ENCODE assay signal across 13 cellular contexts in genomic region chr2:53964237-53964952, GRCh38. TPM values are rescaled to one million over a fixed set of nuclear protein-coding genes. Genes with fewer than 3 reads are reported as not detected.
DNase-seq lines count a peak whose midpoint lies in the region; ATAC-seq and TF ChIP-seq lines count a peak whose summit lies in the region.
"Had no signal": no experiment of that assay in that cellular context is flagged by ENCODE, and none has a peak within 500 bp of the region (broad histone marks: within the 10 kb centered on the region; RNA-seq: fewer than 3 reads in every experiment).

No MANE protein-coding gene starts in this region.

- H3K9me3 ChIP-seq in OCI-LY3 (ENCODE audit: insufficient read depth, low read length) (no peaks in the 10 kb centered on the region), endodermal cell (ENCODE audit: control insufficient read depth, low read length) (no peaks in the 10 kb centered on the region)

- H3K4me1 Mint-ChIP-seq in activated naive CD4-positive, alpha-beta T cell treated with anti-CD3 and anti-CD28 coated beads for 36 hours (ENCODE audit: low read depth), result peaks cover 71% of the 10 kb centered on the region
- H3K4me1 Mint-ChIP-seq in endodermal cell, result peaks cover 42% of the 10 kb centered on the region
- H3K4me1 Mint-ChIP-seq in stimulated activated naive CD8-positive, alpha-beta T cell treated with anti-CD3 and anti-CD28 coated beads, Interleukin-15, amount 100 ng/mL, for 72 hours, result peaks cover 86% of the 10 kb centered on the region

- peak; percentile 38 for DNase-seq in activated naive CD4-positive, alpha-beta T cell treated with anti-CD3 and anti-CD28 coated beads for 36 hours
- DNase-seq in activated naive CD4-positive, alpha-beta T cell treated with anti-CD3 and anti-CD28 coated beads, Interleukin-2, amount 50 U/mL, for 16 hours, result no peak
- DNase-seq in endodermal cell (no peak), Right ventricle myocardium inferior (ENCODE audit: missing footprints) (no peak)
- DNase-seq in stimulated activated naive CD8-positive, alpha-beta T cell treated with anti-CD3 and anti-CD28 coated beads, Interleukin-15, amount 100 ng/mL, for 72 hours, result peak; percentile 21 to 42
- DNase-seq: AML-193; NCI-H524 treated with DMSO at 0.1 percent for 48 hours; stimulated activated CD4-positive, alpha-beta T cell treated with anti-CD3 and anti-CD28 coated beads, Interleukin-2, amount 100 ng/mL, for 24 hours; SW 1271 had no signal

- H3K27ac ChIP-seq in OCI-LY3 (ENCODE audit: low read length), result no peak overlapping the region
- H3K27ac ChIP-seq in endodermal cell (ENCODE audit: low read depth, low read length), result no peak overlapping the region

- TF ChIP-seq CTCF in OCI-LY3 (IDR thresholded peaks at IDR 0.05; ENCODE audit: low read depth, low read length), result no peak
- no peak for TF ChIP-seq CTCF in endodermal cell (conservative IDR thresholded peaks at IDR 0.05)

- H3K4me3 ChIP-seq in OCI-LY3 (ENCODE audit: low read length) (no peak overlapping the region), endodermal cell (ENCODE audit: low read length) (no peak overlapping the region)

- no peak overlapping the region for H3K9ac ChIP-seq in OCI-LY3 (ENCODE audit: low read length)
- no peak overlapping the region for H3K9ac ChIP-seq in endodermal cell (ENCODE audit: extremely low read depth, low read length, poor library complexity, severe bottlenecking)

- intact Hi-C loops in activated naive CD4-positive, alpha-beta T cell treated with anti-CD3 and anti-CD28 coated beads for 36 hours (cut with micrococcal nuclease), result no loop called here
- intact Hi-C loops in Right ventricle myocardium inferior (cut with DNase I), result loop anchor here (10.0 kb wide), 1 partner anchor 120 kb away; no protein-coding TSS in a partner anchor

- no peak overlapping the region for H3K27ac Mint-ChIP-seq in activated naive CD4-positive, alpha-beta T cell treated with anti-CD3 and anti-CD28 coated beads for 36 hours
- peak overlapping the region; percentile 73 for H3K27ac Mint-ChIP-seq in endodermal cell
- H3K27ac Mint-ChIP-seq in stimulated activated naive CD8-positive, alpha-beta T cell treated with anti-CD3 and anti-CD28 coated beads, Interleukin-15, amount 100 ng/mL, for 72 hours, result no peak overlapping the region

- H4K20me1 ChIP-seq in OCI-LY3 (ENCODE audit: insufficient read depth, low read length), result peaks cover 51% of the 10 kb centered on the region

- H3K4me3 Mint-ChIP-seq in activated naive CD4-positive, alpha-beta T cell treated with anti-CD3 and anti-CD28 coated beads for 36 hours, result no peak overlapping the region
- H3K4me3 Mint-ChIP-seq in endodermal cell, result no peak overlapping the region
- peak overlapping the region; percentile 52 to 55 for H3K4me3 Mint-ChIP-seq in stimulated activated naive CD8-positive, alpha-beta T cell treated with anti-CD3 and anti-CD28 coated beads, Interleukin-15, amount 100 ng/mL, for 72 hours

- peak overlapping the region; percentile 4; the same call in 1 of the 2 replicates for H3K4me2 ChIP-seq in OCI-LY3 (ENCODE audit: low read length)

- no peaks in the 10 kb centered on the region for H3K9me3 Mint-ChIP-seq in activated naive CD4-positive, alpha-beta T cell treated with anti-CD3 and anti-CD28 coated beads for 36 hours
- H3K9me3 Mint-ChIP-seq in endodermal cell, result no peaks in the 10 kb centered on the region
- H3K9me3 Mint-ChIP-seq in stimulated activated naive CD8-positive, alpha-beta T cell treated with anti-CD3 and anti-CD28 coated beads, Interleukin-15, amount 100 ng/mL, for 72 hours, result no peaks in the 10 kb centered on the region

- H3K36me3 Mint-ChIP-seq in activated naive CD4-positive, alpha-beta T cell treated with anti-CD3 and anti-CD28 coated beads for 36 hours (ENCODE audit: low read depth), result peaks cover 9% of the 10 kb centered on the region
- peaks cover 6% of the 10 kb centered on the region for H3K36me3 Mint-ChIP-seq in endodermal cell (ENCODE audit: low read depth)

- no peaks in the 10 kb centered on the region for H3K27me3 Mint-ChIP-seq in activated naive CD4-positive, alpha-beta T cell treated with anti-CD3 and anti-CD28 coated beads for 36 hours (ENCODE audit: low read depth)
- no peaks in the 10 kb centered on the region for H3K27me3 Mint-ChIP-seq in endodermal cell (ENCODE audit: insufficient read depth)
- no peaks in the 10 kb centered on the region for H3K27me3 Mint-ChIP-seq in stimulated activated naive CD8-positive, alpha-beta T cell treated with anti-CD3 and anti-CD28 coated beads, Interleukin-15, amount 100 ng/mL, for 72 hours

- CTCF ChIA-PET in activated naive CD4-positive, alpha-beta T cell treated with anti-CD3 and anti-CD28 coated beads for 36 hours (lab: Charles Lee), result no interaction called here

- H2AFZ ChIP-seq in OCI-LY3 (ENCODE audit: low read depth, low read length), result no peak overlapping the region

- peaks cover 100% of the 10 kb centered on the region for H3K79me2 ChIP-seq in OCI-LY3 (ENCODE audit: low read length)

- WGBS in endodermal cell (ENCODE audit: insufficient coverage in 1 of 2, insufficient read length in 1 of 2), 2 experiments, result 81% methylated on average over 2 of the region's 2 CpGs; no CpG with 5 or more reads in 1 of the 2 experiments

- H3K4me1 ChIP-seq in OCI-LY3 (ENCODE audit: low read length) (peaks cover 31% of the 10 kb centered on the region), endodermal cell (ENCODE audit: control insufficient read depth, insufficient read depth, low read length) (peaks cover 5% of the 10 kb centered on the region)

- ATAC-seq in stimulated activated naive CD8-positive, alpha-beta T cell treated with anti-CD3 and anti-CD28 coated beads, Interleukin-15, amount 100 ng/mL, for 72 hours, result peak; percentile 90
- ATAC-seq in GM18519 (IDR thresholded peaks at IDR 0.05; ENCODE audit: low FRiP score, unreplicated experiment), result no peak
- ATAC-seq in Right ventricle myocardium inferior, result no peak
- no peak for ATAC-seq in HG02642 (IDR thresholded peaks at IDR 0.05; ENCODE audit: poor library complexity, unreplicated experiment)
- ATAC-seq: HCT116 had no signal

- H3K27me3 ChIP-seq in OCI-LY3 (ENCODE audit: low read depth, low read length) (no peaks in the 10 kb centered on the region), endodermal cell (ENCODE audit: control insufficient read depth, insufficient read depth, low read length, poor library complexity, severe bottlenecking) (no peaks in the 10 kb centered on the region)

- H3K36me3 ChIP-seq in OCI-LY3 (replicated peaks; ENCODE audit: low read depth, low read length) (no peaks in the 10 kb centered on the region), endodermal cell (ENCODE audit: control insufficient read depth, insufficient read depth, low read length) (peaks cover 5% of the 10 kb centered on the region)

RNA-seq across cellular contexts. Expression of gene PSME4, which starts 6.4 kb away (rescaled TPM):
- 10 to 100 TPM; 31.5 to 38.8 TPM for total RNA-seq in activated naive CD4-positive, alpha-beta T cell treated with anti-CD3 and anti-CD28 coated beads for 36 hours
- total RNA-seq in endodermal cell, result 100 to 1,000 TPM in 1 of 2 donors, 10 to 100 TPM in 1; 90.6 to 116 TPM
- polyA plus RNA-seq in endodermal cell (2013, experiment 1 of 2), result 54.4 TPM
- 51.6 TPM for polyA plus RNA-seq in endodermal cell (2013, experiment 2 of 2)
- total RNA-seq in Right ventricle myocardium inferior, result 49.9 TPM

Comparison
In these comparisons a context has a peak if more than half of its experiments do, and no peak if none do; other contexts are left out.
1. DNase-seq: peak in activated naive CD4-positive, alpha-beta T cell treated with anti-CD3 and anti-CD28 coated beads for 36 hours (single experiment) and stimulated activated naive CD8-positive, alpha-beta T cell treated with anti-CD3 and anti-CD28 coated beads, Interleukin-15, amount 100 ng/mL, for 72 hours (2 of 2); none in activated naive CD4-positive, alpha-beta T cell treated with anti-CD3 and anti-CD28 coated beads, Interleukin-2, amount 50 U/mL, for 16 hours (single experiment), endodermal cell (single experiment) and Right ventricle myocardium inferior (single experiment).
2. H3K4me3 Mint-ChIP-seq: peak in stimulated activated naive CD8-positive, alpha-beta T cell treated with anti-CD3 and anti-CD28 coated beads, Interleukin-15, amount 100 ng/mL, for 72 hours (2 of 2); none in activated naive CD4-positive, alpha-beta T cell treated with anti-CD3 and anti-CD28 coated beads for 36 hours (single experiment) and endodermal cell (single experiment).